Comparison of ENCODE assay signal across 18 cellular contexts in genomic region chr19:35731779-35732405, GRCh38.
"Had no signal": no experiment of that assay in that cellular context is flagged by ENCODE, and none has a peak within 500 bp of the region (broad histone marks: within the 10 kb centered on the region; RNA-seq: fewer than 3 reads in every experiment).

No MANE protein-coding gene starts in this region.

- H3K9me3 Mint-ChIP-seq: activated naive CD4-positive, alpha-beta T cell treated with anti-CD3 and anti-CD28 coated beads, Interleukin-2, amount 50 U/mL, for 24 hours; naive B cell; neural crest cell had no signal

- H3K4me3 Mint-ChIP-seq: activated naive CD4-positive, alpha-beta T cell treated with anti-CD3 and anti-CD28 coated beads, Interleukin-2, amount 50 U/mL, for 24 hours; naive B cell had no signal

- H3K4me1 Mint-ChIP-seq: neural crest cell had no signal

- H3K27ac Mint-ChIP-seq: activated naive CD4-positive, alpha-beta T cell treated with anti-CD3 and anti-CD28 coated beads, Interleukin-2, amount 50 U/mL, for 24 hours had no signal

- DNase-seq: activated CD4-positive, alpha-beta T cell treated with anti-CD3 and anti-CD28 coated beads, Interleukin-2, amount 50 U/mL, for 1 hour; activated CD4-positive, CD25-positive, alpha-beta regulatory T cell treated with anti-CD3 and anti-CD28 coated beads, Interleukin-2, amount 50 U/mL, for 72 hours; activated CD8-positive, alpha-beta memory T cell treated with anti-CD3 and anti-CD28 coated beads for 24 hours; activated CD8-positive, alpha-beta memory T cell treated with anti-CD3 and anti-CD28 coated beads, Interleukin-2, amount 50 U/mL, for 48 hours; activated gamma-delta T cell; cerebellar nuclear complex; cortex of kidney; gastrocnemius medialis; head of caudate nucleus; mesenchymal stem cell; naive B cell; stimulated activated CD4-positive, alpha-beta T cell treated with anti-CD3 and anti-CD28 coated beads, Interleukin-2, amount 100 ng/mL, for 48 hours; stomach; SW 1271; T-helper 2 cell had no signal

- ATAC-seq: gastrocnemius medialis, mucosa of descending colon had no signal

- H3K27me3 Mint-ChIP-seq: activated naive CD4-positive, alpha-beta T cell treated with anti-CD3 and anti-CD28 coated beads, Interleukin-2, amount 50 U/mL, for 24 hours; naive B cell had no signal
